ENCODE assay signal across 8 cellular contexts in the genomic region with DNA sequence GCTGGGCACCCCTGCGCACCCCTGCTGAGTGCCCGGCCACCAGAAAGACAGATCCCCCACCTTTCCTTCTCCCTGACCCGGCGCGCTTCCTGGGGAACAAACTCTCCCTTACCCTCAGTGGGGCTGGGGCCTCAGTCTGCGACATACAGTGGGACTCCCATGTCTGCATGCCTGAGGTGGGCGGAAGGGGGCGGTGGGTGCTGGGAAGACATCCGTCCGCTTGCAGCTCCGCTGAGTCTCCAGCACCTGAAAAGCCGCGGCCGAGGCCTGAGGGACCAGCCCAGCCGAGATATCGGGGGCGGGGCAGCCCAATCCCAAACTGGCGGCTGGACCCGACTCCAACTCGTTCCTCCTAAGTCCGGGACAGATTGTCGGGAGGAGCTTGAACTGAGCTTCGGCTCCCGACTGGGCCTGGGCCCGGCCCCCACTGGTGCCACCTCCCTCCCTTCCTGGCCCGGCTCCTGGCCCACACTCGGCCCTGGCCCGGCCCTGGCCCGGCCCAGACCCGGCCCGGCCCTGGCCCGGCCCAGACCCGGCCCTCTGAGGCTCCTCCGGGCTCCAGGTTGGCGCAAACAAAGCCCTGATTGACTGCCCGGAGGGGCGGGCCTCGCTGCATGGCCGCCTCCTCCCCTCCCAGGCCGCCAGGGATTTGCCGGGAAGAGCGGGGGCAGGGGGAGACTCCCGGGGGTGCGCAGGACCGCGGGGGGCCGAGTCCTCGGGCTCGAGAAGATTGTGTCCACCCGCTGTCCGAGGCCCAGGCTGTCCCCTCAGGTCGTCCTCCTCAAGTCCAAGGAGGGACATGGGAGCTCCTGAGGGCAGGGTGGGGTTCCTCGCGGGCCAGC. TPM values are rescaled to one million over a fixed set of nuclear protein-coding genes. Genes with fewer than 3 reads are reported as not detected.
DNase-seq lines count a peak whose midpoint lies in the region; ATAC-seq and TF ChIP-seq lines count a peak whose summit lies in the region.

No MANE protein-coding gene starts in this region.

- no peak for ATAC-seq in central memory CD8-positive, alpha-beta T cell (replicated peaks; ENCODE audit: extremely low read depth, poor library complexity, severe bottlenecking)
- no peak for ATAC-seq in HG03432 (IDR thresholded peaks at IDR 0.05; ENCODE audit: unreplicated experiment)

- TF ChIP-seq CTCF in sigmoid colon (IDR thresholded peaks at IDR 0.05): no peak

- 1% methylated on average over 54 of the region's 54 CpGs for WGBS in sigmoid colon, 2 donors

- H3K27me3 ChIP-seq in SJCRH30: no peaks in the 10 kb centered on the region
- no peaks in the 10 kb centered on the region for H3K27me3 ChIP-seq in sigmoid colon

- intact Hi-C loops in sigmoid colon (cut with DNase I): loop anchor here (1.0 to 5.0 kb wide), 3 partner anchors 38 to 128 kb away; no protein-coding TSS in a partner anchor

- H3K4me1 ChIP-seq in SJCRH30 (peaks cover 5% of the 10 kb centered on the region; the same call in 1 of the 2 replicates), sigmoid colon (peaks cover 0 to 16% (median 7%) of the 10 kb centered on the region in 4 donors)

- DNase-seq in NCI-H1436 (lab: John Stamatoyannopoulos, UW) (peak; percentile 10), NCI-H1436 treated with DMSO at 0.1 percent for 48 hours (lab: John Stamatoyannopoulos, UW) (no peak), SJCRH30 (peak; percentile 79 to 82), iPS-NIHi7 (ENCODE audit: extremely low spot score) (peak; percentile 59), sigmoid colon (peak; percentile 89)
- DNase-seq in central memory CD8-positive, alpha-beta T cell (ENCODE audit: low spot score in 2 of 2): no peak
- DNase-seq in activated effector memory CD4-positive, alpha-beta T cell treated with anti-CD3 and anti-CD28 coated beads, Interleukin-2, amount 50 U/mL, for 16 hours: no peak

- H3K27ac ChIP-seq in SJCRH30 (peak overlapping the region; percentile 96), sigmoid colon (peak overlapping the region; percentile 89 to 95 (median 90))

- peak overlapping the region; percentile 84 for H3K4me3 ChIP-seq in SJCRH30
- H3K4me3 ChIP-seq in sigmoid colon: peak overlapping the region; percentile 38 to 60 (median 57)

- H3K4me3 Mint-ChIP-seq in central memory CD8-positive, alpha-beta T cell: peak overlapping the region; percentile 80

- H3K36me3 ChIP-seq in SJCRH30 (no peaks in the 10 kb centered on the region), sigmoid colon (no peaks in the 10 kb centered on the region)

- H3K27ac Mint-ChIP-seq in central memory CD8-positive, alpha-beta T cell (ENCODE audit: low read depth): no peak overlapping the region

- no peaks in the 10 kb centered on the region for H3K9me3 Mint-ChIP-seq in central memory CD8-positive, alpha-beta T cell

- peaks cover 4% of the 10 kb centered on the region for H3K36me3 Mint-ChIP-seq in central memory CD8-positive, alpha-beta T cell (ENCODE audit: insufficient read depth)

- H3K9me3 ChIP-seq in SJCRH30 (replicated peaks) (no peaks in the 10 kb centered on the region), sigmoid colon (no peaks in the 10 kb centered on the region)

- H3K4me1 Mint-ChIP-seq in central memory CD8-positive, alpha-beta T cell: peaks cover 16% of the 10 kb centered on the region

- no peak for TF ChIP-seq EP300 in sigmoid colon (IDR thresholded peaks at IDR 0.05)

- H3K27me3 Mint-ChIP-seq in central memory CD8-positive, alpha-beta T cell: peaks cover 38% of the 10 kb centered on the region

- peak in 1 of 2 donors; percentile 27 for TF ChIP-seq POLR2A in sigmoid colon (IDR thresholded peaks at IDR 0.05)

RNA-seq across cellular contexts. Expression of a gene that starts 0.9 kb away (rescaled TPM):
- 46.0 and 49.3 TPM in 2 replicates for total RNA-seq in SJCRH30 (2014; rRNA removed; shearing (Covaris generic))
- total RNA-seq in sigmoid colon: 10 to 100 TPM in 1 of 4 donors, 1 to 10 TPM in 3; 5.3 to 10.5 (median 7.7) TPM
- 1 to 10 TPM in 2 of 3 donors, under 1 TPM in 1; 0.23 to 2.6 (median 1.2) TPM for polyA plus RNA-seq in sigmoid colon

Comparison
In these comparisons a context has a peak if more than half of its experiments do, and no peak if none do; other contexts are left out.
1. DNase-seq: peak in NCI-H1436 (single experiment), SJCRH30 (2 of 2), iPS-NIHi7 (single experiment) and sigmoid colon (single experiment); none in NCI-H1436 treated with DMSO at 0.1 percent for 48 hours (single experiment), central memory CD8-positive, alpha-beta T cell (0 of 2) and activated effector memory CD4-positive, alpha-beta T cell treated with anti-CD3 and anti-CD28 coated beads, Interleukin-2, amount 50 U/mL, for 16 hours (single experiment).